ENCODE assay signal across 16 cellular contexts in genomic region chr12:59708059-59708458, GRCh38.
DNase-seq lines count a peak whose midpoint lies in the region; ATAC-seq and TF ChIP-seq lines count a peak whose summit lies in the region.
"Had no signal": no experiment of that assay in that cellular context is flagged by ENCODE, and none has a peak within 500 bp of the region (broad histone marks: within the 10 kb centered on the region; RNA-seq: fewer than 3 reads in every experiment).

No MANE protein-coding gene starts in this region.

- no peaks in the 10 kb centered on the region for H3K9me3 ChIP-seq in H9 (ENCODE audit: control insufficient read depth, low read depth, low read length)
- no peaks in the 10 kb centered on the region for H3K9me3 ChIP-seq in CD8-positive, alpha-beta T cell (ENCODE audit: low read length)
- H3K9me3 ChIP-seq: testis had no signal

- H3K9me3 Mint-ChIP-seq in activated T-helper 17 cell treated with anti-CD3 and anti-CD28 coated beads, Interleukin-2, amount 50 U/mL, for 72 hours = no peaks in the 10 kb centered on the region
- H3K9me3 Mint-ChIP-seq in H9 = no peaks in the 10 kb centered on the region
- H3K9me3 Mint-ChIP-seq in CD8-positive, alpha-beta T cell = no peaks in the 10 kb centered on the region
- H3K9me3 Mint-ChIP-seq: CD8-positive, alpha-beta memory T cell; naive B cell; WTC11 had no signal

- ATAC-seq in omental fat pad (ENCODE audit: low FRiP score) = peak; percentile 59
- no peak for ATAC-seq in activated T-helper 17 cell treated with anti-CD3 and anti-CD28 coated beads, Interleukin-2, amount 50 U/mL, for 72 hours (replicated peaks)
- no peak for ATAC-seq in CD8-positive, alpha-beta T cell
- ATAC-seq: WTC11 had no signal

- no peak overlapping the region for H2BK5ac ChIP-seq in H9 (ENCODE audit: insufficient read length, low read length)

- intact Hi-C loops in CD8-positive, alpha-beta T cell (cut with DNase I, micrococcal nuclease) = no loop called here

- no peak overlapping the region for H3K56ac ChIP-seq in H9 (ENCODE audit: insufficient read length, low read depth, low read length)

- H4K5ac ChIP-seq in H9 (ENCODE audit: insufficient read length, low read depth, low read length) = no peak overlapping the region

- no peak overlapping the region for H2BK120ac ChIP-seq in H9 (ENCODE audit: low read depth, low read length, poor library complexity, severe bottlenecking)

- no peak overlapping the region for H2BK20ac ChIP-seq in H9 (ENCODE audit: low read depth, low read length, poor library complexity, severe bottlenecking)

- no peak overlapping the region for H3T11ph ChIP-seq in H9 (ENCODE audit: low read length)

- peaks cover 58% of the 10 kb centered on the region for H3K36me3 Mint-ChIP-seq in activated T-helper 17 cell treated with anti-CD3 and anti-CD28 coated beads, Interleukin-2, amount 50 U/mL, for 72 hours (ENCODE audit: low read depth)
- H3K36me3 Mint-ChIP-seq in H9 (ENCODE audit: insufficient read depth in 1 of 3, low read depth in 3 of 3) = no peaks in the 10 kb centered on the region
- H3K36me3 Mint-ChIP-seq in CD8-positive, alpha-beta T cell = peaks cover 62% of the 10 kb centered on the region
- H3K36me3 Mint-ChIP-seq: WTC11 had no signal

- DNase-seq in EH (ENCODE audit: low read depth) (peak; percentile 71), M059J (ENCODE audit: low read depth) (peak; percentile 80), epithelial cell of prostate (ENCODE audit: low read depth, low spot score) (no peak), omental fat pad (ENCODE audit: low spot score) (no peak), NCI-H146 treated with DMSO at 0.1 percent for 48 hours (lab: John Stamatoyannopoulos, UW; ENCODE audit: unreplicated experiment) (no peak), H9 (no peak)
- no peak for DNase-seq in CD8-positive, alpha-beta T cell
- DNase-seq: CD8-positive, alpha-beta memory T cell; effector memory CD4-positive, alpha-beta T cell; naive B cell; NCI-H446; OCI-M1; testis had no signal

- H2BK12ac ChIP-seq in H9 (ENCODE audit: insufficient read length, low read depth, low read length) = no peak overlapping the region

- H2AFZ ChIP-seq in H9 (ENCODE audit: low read length) = no peak overlapping the region

- H2AK5ac ChIP-seq in H9 (ENCODE audit: insufficient read length, low read length) = no peak overlapping the region

- no peaks in the 10 kb centered on the region for H3K79me1 ChIP-seq in H9 (ENCODE audit: insufficient read depth, low read depth, low read length, poor library complexity, severe bottlenecking)

- H3K27ac ChIP-seq in epithelial cell of prostate (peak overlapping the region; percentile 37), H9 (ENCODE audit: insufficient read length, low read depth, low read length) (no peak overlapping the region)
- H3K27ac ChIP-seq in CD8-positive, alpha-beta T cell (ENCODE audit: low read depth, low read length) = no peak overlapping the region
- H3K27ac ChIP-seq: cardiac muscle cell, testis had no signal

- no peaks in the 10 kb centered on the region for H3K27me3 ChIP-seq in H9 (ENCODE audit: insufficient read depth, low read length)
- H3K27me3 ChIP-seq in CD8-positive, alpha-beta T cell (ENCODE audit: insufficient read depth, low read length) = no peaks in the 10 kb centered on the region
- H3K27me3 ChIP-seq: cardiac muscle cell, testis had no signal

- no peak overlapping the region for H3K18ac ChIP-seq in H9 (ENCODE audit: insufficient read length, low read depth, low read length)

- no peaks in the 10 kb centered on the region for H3K27me3 Mint-ChIP-seq in activated T-helper 17 cell treated with anti-CD3 and anti-CD28 coated beads, Interleukin-2, amount 50 U/mL, for 72 hours
- H3K27me3 Mint-ChIP-seq in H9 (ENCODE audit: low read depth) = no peaks in the 10 kb centered on the region
- no peaks in the 10 kb centered on the region for H3K27me3 Mint-ChIP-seq in CD8-positive, alpha-beta T cell (ENCODE audit: low read depth)
- H3K27me3 Mint-ChIP-seq: CD8-positive, alpha-beta memory T cell; naive B cell had no signal

- no peaks in the 10 kb centered on the region for H3K79me2 ChIP-seq in H9 (ENCODE audit: insufficient read depth, low read length)

- H3K4me3 ChIP-seq in CD8-positive, alpha-beta T cell (ENCODE audit: low read depth, low read length) = no peak overlapping the region
- H3K4me3 ChIP-seq: cardiac muscle cell, testis had no signal

- POLR2A ChIA-PET in CD8-positive, alpha-beta T cell (lab: Charles Lee) = no interaction called here

- H3K23me2 ChIP-seq in H9 (ENCODE audit: insufficient read length, low read depth, low read length, poor library complexity, severe bottlenecking) = no peaks in the 10 kb centered on the region

- no peaks in the 10 kb centered on the region for H4K20me1 ChIP-seq in H9 (ENCODE audit: control insufficient read depth, insufficient read depth, insufficient read length)

- no peaks in the 10 kb centered on the region for H3K4me1 ChIP-seq in H9 (ENCODE audit: insufficient read depth, low read length)
- H3K4me1 ChIP-seq in CD8-positive, alpha-beta T cell (ENCODE audit: insufficient read depth, low read length) = no peaks in the 10 kb centered on the region
- H3K4me1 ChIP-seq: testis had no signal

- H3K4me2 ChIP-seq in H9 (ENCODE audit: insufficient read depth, insufficient read length, low read length) = no peak overlapping the region

- no peak overlapping the region for H3K9ac ChIP-seq in H9 (ENCODE audit: extremely low read depth, insufficient read length, low read length)

- no peaks in the 10 kb centered on the region for H3K4me1 Mint-ChIP-seq in activated T-helper 17 cell treated with anti-CD3 and anti-CD28 coated beads, Interleukin-2, amount 50 U/mL, for 72 hours
- H3K4me1 Mint-ChIP-seq in H9 = no peaks in the 10 kb centered on the region
- H3K4me1 Mint-ChIP-seq in CD8-positive, alpha-beta T cell (ENCODE audit: low read depth) = peaks cover 34% of the 10 kb centered on the region
- H3K4me1 Mint-ChIP-seq: WTC11 had no signal

- CTCF ChIA-PET in CD8-positive, alpha-beta T cell (lab: Charles Lee) = no interaction called here

- H4K8ac ChIP-seq in H9 (replicated peaks; ENCODE audit: insufficient read length, low read depth, low read length) = no peak overlapping the region

- no peak overlapping the region for H2BK15ac ChIP-seq in H9 (ENCODE audit: low read depth, low read length)

- no peak overlapping the region for H3K14ac ChIP-seq in H9 (ENCODE audit: insufficient read depth, low read length)

- no peak for TF ChIP-seq CTCF in omental fat pad (IDR thresholded peaks at IDR 0.05)
- TF ChIP-seq CTCF in H9 (conservative IDR thresholded peaks at IDR 0.05) = no peak
- no peak for TF ChIP-seq CTCF in CD8-positive, alpha-beta T cell (IDR thresholded peaks at IDR 0.05)

- no peak overlapping the region for H3K4ac ChIP-seq in H9 (ENCODE audit: low read depth, low read length)

- H3K27ac Mint-ChIP-seq in activated T-helper 17 cell treated with anti-CD3 and anti-CD28 coated beads, Interleukin-2, amount 50 U/mL, for 72 hours = no peak overlapping the region
- H3K27ac Mint-ChIP-seq in H9 = no peak overlapping the region
- no peak overlapping the region for H3K27ac Mint-ChIP-seq in CD8-positive, alpha-beta T cell
- H3K27ac Mint-ChIP-seq: WTC11 had no signal

- H4K91ac ChIP-seq in H9 (ENCODE audit: insufficient read length, low read depth, low read length) = no peak overlapping the region

- no peak overlapping the region for H3K23ac ChIP-seq in H9 (ENCODE audit: insufficient read length, low read depth, low read length)

- H3K36me3 ChIP-seq in CD8-positive, alpha-beta T cell (ENCODE audit: insufficient read depth, low read length) = no peaks in the 10 kb centered on the region
- H3K36me3 ChIP-seq: cardiac muscle cell had no signal

- H3K4me3 Mint-ChIP-seq in activated T-helper 17 cell treated with anti-CD3 and anti-CD28 coated beads, Interleukin-2, amount 50 U/mL, for 72 hours = no peak overlapping the region
- H3K4me3 Mint-ChIP-seq in H9 = no peak overlapping the region
- H3K4me3 Mint-ChIP-seq in CD8-positive, alpha-beta T cell = no peak overlapping the region
- H3K4me3 Mint-ChIP-seq: CD8-positive, alpha-beta memory T cell; naive B cell; WTC11 had no signal

Comparison
In these comparisons a context has a peak if more than half of its experiments do, and no peak if none do; other contexts are left out.
1. DNase-seq: peak in EH (single experiment) and M059J (single experiment); none in epithelial cell of prostate (single experiment), omental fat pad (single experiment), NCI-H146 treated with DMSO at 0.1 percent for 48 hours (single experiment), H9 (single experiment) and CD8-positive, alpha-beta T cell (0 of 7).